20 cellular contexts compared by ENCODE assay signal in the genomic region with DNA sequence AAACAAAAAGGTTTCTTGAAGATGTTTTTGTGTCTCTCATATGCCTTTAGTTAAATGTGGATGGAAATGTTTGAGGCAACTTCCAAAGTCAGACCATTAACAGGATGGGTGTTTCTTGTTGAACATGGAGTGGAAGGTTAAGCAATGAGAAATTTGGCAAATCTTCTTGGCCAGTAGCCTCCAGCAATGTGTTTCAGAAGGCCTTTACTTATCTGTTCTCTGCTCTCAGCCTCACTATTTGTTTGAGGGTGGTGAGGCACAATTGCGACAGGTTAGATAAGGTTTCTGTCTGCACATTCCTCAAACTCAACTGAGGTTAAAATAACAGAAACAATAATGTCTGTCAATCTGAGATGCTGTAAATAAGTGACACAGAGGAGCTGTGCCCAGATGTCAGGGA.
DNase-seq lines count a peak whose midpoint lies in the region; FAIRE-seq and TF ChIP-seq lines count a peak whose summit lies in the region.
"Had no signal": no experiment of that assay in that cellular context is flagged by ENCODE, and none has a peak within 500 bp of the region (broad histone marks: within the 10 kb centered on the region; RNA-seq: fewer than 3 reads in every experiment).

No MANE protein-coding gene starts in this region.

- no peaks in the 10 kb centered on the region for H3K27me3 Mint-ChIP-seq in activated CD4-positive, alpha-beta T cell treated with anti-CD3 and anti-CD28 coated beads, Interleukin-2, amount 10 ng/mL, durations not matched to agents 24 days and 14 days

- H3K4me3 Mint-ChIP-seq in activated CD4-positive, alpha-beta T cell treated with anti-CD3 and anti-CD28 coated beads, Interleukin-2, amount 10 ng/mL, durations not matched to agents 24 days and 14 days = no peak overlapping the region

- no peak for FAIRE-seq in H54 (lab: Jason Lieb, UNC)
- FAIRE-seq: G401.6, HTR-8/SVneo had no signal

- DNase-seq in Caki2 (ENCODE audit: low read depth) = peak; percentile 6
- peak; percentile 15 for DNase-seq in M059J (ENCODE audit: low read depth)
- DNase-seq in cardiac fibroblast (ENCODE audit: low read depth in 2 of 2) = peak; percentile 1 to 64
- peak; percentile 3 for DNase-seq in kidney tubule cell (ENCODE audit: low spot score)
- no peak for DNase-seq in stimulated activated CD4-positive, alpha-beta T cell treated with anti-CD3 and anti-CD28 coated beads, Interleukin-4, amount 100 ng/mL, for 24 hours
- no peak for DNase-seq in activated CD4-positive, alpha-beta T cell treated with anti-CD3 and anti-CD28 coated beads, Interleukin-2, amount 10 ng/mL, durations not matched to agents 24 days and 14 days
- no peak for DNase-seq in H54 (ENCODE audit: insufficient read length, low spot score)
- DNase-seq: ACHN; AML-193; DND-41; Kasumi-1; NCI-H1105; NCI-H2081; NCI-H2171 treated with DMSO at 0.1 percent for 48 hours; NCI-H748 treated with DMSO at 0.1 percent for 48 hours; NK-92 treated with Interleukin-12 subunit alpha and Interleukin-12 subunit beta, amount 100 ng/mL, for 24 hours; SIG-M5 had no signal

- no peaks in the 10 kb centered on the region for H3K4me1 Mint-ChIP-seq in activated CD4-positive, alpha-beta T cell treated with anti-CD3 and anti-CD28 coated beads, Interleukin-2, amount 10 ng/mL, durations not matched to agents 24 days and 14 days

- no peaks in the 10 kb centered on the region for H3K36me3 Mint-ChIP-seq in activated CD4-positive, alpha-beta T cell treated with anti-CD3 and anti-CD28 coated beads, Interleukin-2, amount 10 ng/mL, durations not matched to agents 24 days and 14 days (ENCODE audit: low read depth)

- no peak overlapping the region for H3K4me3 ChIP-seq in cardiac fibroblast (replicated peaks in 1 of 2; ENCODE audit: low read depth in 2 of 2, low read length in 2 of 2)
- H3K4me3 ChIP-seq: HAP-1 had no signal

- intact Hi-C loops in activated CD4-positive, alpha-beta T cell treated with anti-CD3 and anti-CD28 coated beads, Interleukin-2, amount 10 ng/mL, durations not matched to agents 24 days and 14 days (cut with micrococcal nuclease) = no loop called here

- H3K27ac Mint-ChIP-seq in activated CD4-positive, alpha-beta T cell treated with anti-CD3 and anti-CD28 coated beads, Interleukin-2, amount 10 ng/mL, durations not matched to agents 24 days and 14 days = no peak overlapping the region

- in situ Hi-C loops in Caki2 (cut with HindIII; ENCODE audit: low pct_unique_long_range_greater_than_20kb, low sequenced_read_pairs) = no loop called here

- no peaks in the 10 kb centered on the region for H3K9me3 Mint-ChIP-seq in activated CD4-positive, alpha-beta T cell treated with anti-CD3 and anti-CD28 coated beads, Interleukin-2, amount 10 ng/mL, durations not matched to agents 24 days and 14 days

- TF ChIP-seq CTCF in cardiac fibroblast (IDR thresholded peaks at IDR 0.05; ENCODE audit: low read depth, low read length) = no peak

- TF ChIP-seq POLR2A in H54 (IDR thresholded peaks at IDR 0.05; ENCODE audit: low read depth, low read length) = no peak

Comparison
In these comparisons a context has a peak if more than half of its experiments do, and no peak if none do; other contexts are left out.
1. DNase-seq: peak in Caki2 (single experiment), M059J (single experiment), cardiac fibroblast (2 of 2) and kidney tubule cell (single experiment); none in stimulated activated CD4-positive, alpha-beta T cell treated with anti-CD3 and anti-CD28 coated beads, Interleukin-4, amount 100 ng/mL, for 24 hours (single experiment), activated CD4-positive, alpha-beta T cell treated with anti-CD3 and anti-CD28 coated beads, Interleukin-2, amount 10 ng/mL, durations not matched to agents 24 days and 14 days (single experiment) and H54 (single experiment).